Comparison of ENCODE assay signal across 30 cellular contexts in the genomic region with DNA sequence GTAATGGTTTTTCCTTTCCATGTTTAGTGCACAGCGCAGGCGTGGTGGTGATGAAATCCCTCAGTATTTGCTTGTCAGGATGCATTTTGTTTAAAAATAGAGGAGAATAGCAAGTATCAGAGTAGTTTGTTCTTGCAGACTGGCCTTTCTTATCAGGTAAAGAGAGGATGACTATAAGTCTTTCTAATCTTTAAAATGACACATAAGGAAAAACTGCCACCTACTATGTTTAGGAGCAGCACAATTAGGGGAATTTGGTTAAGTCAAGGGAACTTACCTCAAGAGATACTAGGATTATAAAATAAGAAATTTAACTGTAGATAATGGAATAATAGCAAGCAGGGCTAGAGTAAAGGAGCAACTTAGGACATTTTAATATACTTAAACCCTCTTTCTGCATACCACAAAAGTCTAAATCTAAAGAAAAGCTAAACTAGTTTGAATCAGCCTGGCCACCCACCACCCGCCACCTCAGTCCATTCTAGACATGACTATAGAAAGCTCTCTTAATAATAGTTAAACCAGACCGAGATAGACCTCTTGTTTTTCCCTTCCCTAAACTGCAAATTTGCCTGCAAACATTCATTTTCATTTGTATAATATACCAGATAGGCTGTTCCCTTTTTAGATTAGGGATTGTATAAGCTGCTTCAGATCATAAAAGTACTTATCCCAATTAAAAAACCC.
DNase-seq lines count a peak whose midpoint lies in the region; ATAC-seq lines count a peak whose summit lies in the region.
"Had no signal": no experiment of that assay in that cellular context is flagged by ENCODE, and none has a peak within 500 bp of the region (broad histone marks: within the 10 kb centered on the region; RNA-seq: fewer than 3 reads in every experiment).

No MANE protein-coding gene starts in this region.

- no peaks in the 10 kb centered on the region for H3K9me3 ChIP-seq in MG63
- H3K9me3 ChIP-seq: gastrocnemius medialis, right lobe of liver had no signal

- DNase-seq in T-helper 1 cell (no peak), MG63 (no peak)
- no peak for DNase-seq in stimulated activated CD8-positive, alpha-beta memory T cell treated with anti-CD3 and anti-CD28 coated beads, Interleukin-4, amount 100 ng/mL, for 48 hours
- no peak for DNase-seq in stimulated activated CD4-positive, alpha-beta T cell treated with anti-CD3 and anti-CD28 coated beads, Interleukin-4, amount 100 ng/mL, for 1 hour
- DNase-seq: activated CD4-positive, alpha-beta T cell treated with anti-CD3 and anti-CD28 coated beads, Interleukin-2, amount 10 ng/mL, durations not matched to agents 7 days and 5 days; activated CD8-positive, alpha-beta memory T cell treated with anti-CD3 and anti-CD28 coated beads, Interleukin-2, amount 10 ng/mL, durations not matched to agents 7 days and 5 days; activated naive CD4-positive, alpha-beta T cell; activated T-cell treated with anti-CD3 and anti-CD28 coated beads, Interleukin-2, amount 50 U/mL, for 72 hours; DMS153; gastrocnemius medialis; immature natural killer cell; mesenchymal stem cell; NCI-H1105 treated with DMSO at 0.1 percent for 48 hours; NCI-H2029; NCI-H526 treated with DMSO at 0.1 percent for 48 hours; posterior cingulate gyrus; right lobe of liver; SHP77 treated with DMSO at 0.1 percent for 48 hours; stimulated activated CD4-positive, alpha-beta T cell treated with anti-CD3 and anti-CD28 coated beads, Interleukin-4, amount 100 ng/mL, for 24 hours; substantia nigra; T1000; WERI-Rb-1 had no signal

- no peaks in the 10 kb centered on the region for H3K36me3 ChIP-seq in MG63
- H3K36me3 ChIP-seq: gastrocnemius medialis, right lobe of liver, WERI-Rb-1 had no signal

- H3K27me3 ChIP-seq in MG63, result no peaks in the 10 kb centered on the region
- H3K27me3 ChIP-seq: gastrocnemius medialis, hepatocyte, right lobe of liver had no signal

- ATAC-seq in GM18867 (IDR thresholded peaks at IDR 0.05; ENCODE audit: unreplicated experiment), result peak; percentile 69
- ATAC-seq in GM21717 (IDR thresholded peaks at IDR 0.05; ENCODE audit: unreplicated experiment), result peak; percentile 82
- ATAC-seq in HG02884 (IDR thresholded peaks at IDR 0.05; ENCODE audit: unreplicated experiment), result peak; percentile 74
- ATAC-seq in HG03442 (IDR thresholded peaks at IDR 0.05; ENCODE audit: unreplicated experiment), result peak; percentile 78
- ATAC-seq: activated CD8-positive, alpha-beta memory T cell treated with anti-CD3 and anti-CD28 coated beads, Interleukin-2, amount 10 ng/mL, durations not matched to agents 7 days and 5 days; activated T-cell treated with anti-CD3 and anti-CD28 coated beads, Interleukin-2, amount 50 U/mL, for 72 hours; gastrocnemius medialis; HCT116; Panc1; right lobe of liver; stimulated activated memory B cell treated with anti-CD40 and anti-IgM and Interleukin-4, amounts not matched to agents 10 μg/mL and 1 μg/mL and 100 μg/mL, for 72 hours had no signal

- H3K4me3 ChIP-seq in MG63, result no peak overlapping the region
- H3K4me3 ChIP-seq: gastrocnemius medialis, hepatocyte, right lobe of liver had no signal
